Comparison of ENCODE assay signal across 8 cellular contexts in genomic region chr3:111621535-111621934, GRCh38. TPM values are rescaled to one million over a fixed set of nuclear protein-coding genes. Genes with fewer than 3 reads are reported as not detected.
A peak's percentile ranks its signal among the peaks of the same experiment; 100 is the strongest.
DNase-seq lines count a peak whose midpoint lies in the region; ATAC-seq and TF ChIP-seq lines count a peak whose summit lies in the region.

No MANE protein-coding gene starts in this region.

- H3K4me3 ChIP-seq in breast epithelium, result no peak overlapping the region

- H3K27ac Mint-ChIP-seq in MCF 10A (ENCODE audit: low read depth, unreplicated experiment), result no peak overlapping the region
- peak overlapping the region; percentile 4 for H3K27ac Mint-ChIP-seq in stimulated activated effector memory CD8-positive, alpha-beta T cell treated with anti-CD3 and anti-CD28 coated beads, Interleukin-12 subunit alpha, Interleukin-12 subunit beta, amount 100 ng/mL, for 72 hours

- no peak for ATAC-seq in stimulated activated effector memory CD8-positive, alpha-beta T cell treated with anti-CD3 and anti-CD28 coated beads, Interleukin-12 subunit alpha, Interleukin-12 subunit beta, amount 100 ng/mL, for 72 hours
- ATAC-seq in GM21576 (IDR thresholded peaks at IDR 0.05; ENCODE audit: unreplicated experiment), result no peak

- DNase-seq in MCF 10A (ENCODE audit: unreplicated experiment) (peak; percentile 39), breast epithelium (ENCODE audit: low spot score in 2 of 2) (no peak), NCI-H524 treated with DMSO at 0.1 percent for 48 hours (lab: John Stamatoyannopoulos, UW) (peak; percentile 24), cerebellar cortex (ENCODE audit: low spot score) (peak; percentile 6), GF-D8 (lab: John Stamatoyannopoulos, UW) (no peak), cardiac septum (ENCODE audit: low spot score) (no peak)
- no peak for DNase-seq in stimulated activated effector memory CD8-positive, alpha-beta T cell treated with anti-CD3 and anti-CD28 coated beads, Interleukin-12 subunit alpha, Interleukin-12 subunit beta, amount 100 ng/mL, for 72 hours (ENCODE audit: low spot score in 2 of 2)

- POLR2A ChIA-PET in MCF 10A (lab: Yijun Ruan, JAX), result no interaction called here

- no TSS peak for BruUV-seq in MCF 10A (replicated peaks; lab: Mats Ljungman, UMichigan)

- H3K36me3 Mint-ChIP-seq in MCF 10A (ENCODE audit: insufficient read depth, unreplicated experiment), result no peaks in the 10 kb centered on the region
- H3K36me3 Mint-ChIP-seq in stimulated activated effector memory CD8-positive, alpha-beta T cell treated with anti-CD3 and anti-CD28 coated beads, Interleukin-12 subunit alpha, Interleukin-12 subunit beta, amount 100 ng/mL, for 72 hours, result peaks cover 61% of the 10 kb centered on the region

- TF ChIP-seq CTCF in MCF 10A (IDR thresholded peaks at IDR 0.05; ENCODE audit: unreplicated experiment) (peak; percentile 39), breast epithelium (IDR thresholded peaks at IDR 0.05) (no peak)

- H3K4me1 ChIP-seq in breast epithelium, result no peaks in the 10 kb centered on the region

- no peaks in the 10 kb centered on the region for H3K9me3 ChIP-seq in breast epithelium

- no peaks in the 10 kb centered on the region for H3K27me3 ChIP-seq in breast epithelium

- TF ChIP-seq POLR2A in breast epithelium (IDR thresholded peaks at IDR 0.05), result no peak

- H3K36me3 ChIP-seq in breast epithelium, result no peaks in the 10 kb centered on the region

- peaks cover 20% of the 10 kb centered on the region for H3K4me1 Mint-ChIP-seq in MCF 10A (ENCODE audit: insufficient read depth, unreplicated experiment)
- peaks cover 44% of the 10 kb centered on the region for H3K4me1 Mint-ChIP-seq in stimulated activated effector memory CD8-positive, alpha-beta T cell treated with anti-CD3 and anti-CD28 coated beads, Interleukin-12 subunit alpha, Interleukin-12 subunit beta, amount 100 ng/mL, for 72 hours

- intact Hi-C loops in MCF 10A (cut with micrococcal nuclease), result loop anchor here (1.0 kb wide), 1 partner anchor 44 kb away; no protein-coding TSS in a partner anchor
- intact Hi-C loops in breast epithelium (cut with DNase I; ENCODE audit: low total_unique reads), result no loop called here
- intact Hi-C loops in cardiac septum (cut with DNase I), result no loop called here

- no peak overlapping the region for H3K4me3 Mint-ChIP-seq in MCF 10A (ENCODE audit: unreplicated experiment)
- no peak overlapping the region for H3K4me3 Mint-ChIP-seq in stimulated activated effector memory CD8-positive, alpha-beta T cell treated with anti-CD3 and anti-CD28 coated beads, Interleukin-12 subunit alpha, Interleukin-12 subunit beta, amount 100 ng/mL, for 72 hours

- no peaks in the 10 kb centered on the region for H3K27me3 Mint-ChIP-seq in MCF 10A (ENCODE audit: insufficient read depth, unreplicated experiment)

- no peaks in the 10 kb centered on the region for H3K9me3 Mint-ChIP-seq in MCF 10A (ENCODE audit: unreplicated experiment)
- no peaks in the 10 kb centered on the region for H3K9me3 Mint-ChIP-seq in stimulated activated effector memory CD8-positive, alpha-beta T cell treated with anti-CD3 and anti-CD28 coated beads, Interleukin-12 subunit alpha, Interleukin-12 subunit beta, amount 100 ng/mL, for 72 hours

- CTCF ChIA-PET in MCF 10A (lab: Yijun Ruan, JAX), result interaction anchor here (0.6 to 1.0 kb wide), 2 partner anchors 11 to 394 kb away, joined by 3 read pairs; no protein-coding TSS in a partner anchor

- no peak overlapping the region for H3K27ac ChIP-seq in breast epithelium

RNA-seq across cellular contexts. Expression of gene ZBED2, which starts 26.4 kb away (rescaled TPM):
- total RNA-seq in MCF 10A (2022) (6.5 and 19.0 TPM in 2 replicates), breast epithelium (not detected), cardiac septum (not detected)

RNA-seq across cellular contexts. Expression of gene PLCXD2, which starts 52.9 kb away (rescaled TPM):
- total RNA-seq in MCF 10A (2022) (2.8 TPM in 2 replicates), breast epithelium (1 to 10 TPM in 1 of 3 donors, under 1 TPM in 2; 0.16 to 1.3 (median 0.33) TPM), cardiac septum (2.2 TPM)

Comparison
In these comparisons a context has a peak if more than half of its experiments do, and no peak if none do; other contexts are left out.
1. DNase-seq: peak in MCF 10A (single experiment), NCI-H524 treated with DMSO at 0.1 percent for 48 hours (single experiment) and cerebellar cortex (single experiment); none in breast epithelium (0 of 2), stimulated activated effector memory CD8-positive, alpha-beta T cell treated with anti-CD3 and anti-CD28 coated beads, Interleukin-12 subunit alpha, Interleukin-12 subunit beta, amount 100 ng/mL, for 72 hours (0 of 2), GF-D8 (single experiment) and cardiac septum (single experiment).